In the genomic region with DNA sequence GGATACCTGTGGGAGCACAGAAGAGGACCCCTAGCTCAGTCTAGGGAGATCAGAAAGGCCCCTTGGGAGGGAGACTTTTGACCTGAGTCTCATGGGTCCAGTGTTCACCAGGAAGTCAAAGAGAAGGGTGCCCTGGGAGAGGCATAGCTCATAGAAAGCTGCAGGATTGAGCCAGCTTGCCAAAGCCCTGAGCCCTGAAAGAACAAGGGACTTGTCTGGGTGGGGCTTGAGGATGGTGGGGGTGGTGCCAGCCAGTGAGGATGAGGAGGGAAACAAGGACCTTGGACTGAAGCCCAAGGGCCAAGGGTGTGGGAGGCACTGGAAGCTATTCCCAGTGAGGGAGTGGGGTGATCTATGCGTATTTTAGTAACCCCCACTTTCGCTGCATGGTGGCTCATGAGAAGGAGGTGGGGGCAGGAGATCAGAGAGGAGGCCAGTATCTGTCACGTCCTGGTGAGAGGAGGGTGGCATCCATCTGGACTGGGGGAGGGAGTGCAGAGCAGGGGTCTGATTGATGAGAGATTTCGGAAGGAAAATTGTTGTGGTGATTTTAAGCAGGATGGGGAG, we compare ENCODE assay signal across 1 cellular context.
TF ChIP-seq lines count a peak whose summit lies in the region.

No MANE protein-coding gene starts in this region.

TF ChIP-seq in HCT116, 20 proteins besides CTCF, POLR2A, EP300 and RAD21:
- no peak for TF ChIP-seq JUND (IDR thresholded peaks at IDR 0.05)
- no peak for TF ChIP-seq ATF3 (IDR thresholded peaks at IDR 0.05)
- no peak for TF ChIP-seq ELF1 (IDR thresholded peaks at IDR 0.05; ENCODE audit: borderline replicate concordance, low read depth)
- TF ChIP-seq REST (IDR thresholded peaks at IDR 0.05; ENCODE audit: low read depth): no peak
- no peak for TF ChIP-seq EZH2 (IDR thresholded peaks at IDR 0.05)
- TF ChIP-seq POLR2AphosphoS5 (IDR thresholded peaks at IDR 0.05; ENCODE audit: low read depth, low read length): no peak
- no peak for TF ChIP-seq ZNF274 (IDR thresholded peaks at IDR 0.05; ENCODE audit: low read depth, low read length)
- TF ChIP-seq, protein P1, sequence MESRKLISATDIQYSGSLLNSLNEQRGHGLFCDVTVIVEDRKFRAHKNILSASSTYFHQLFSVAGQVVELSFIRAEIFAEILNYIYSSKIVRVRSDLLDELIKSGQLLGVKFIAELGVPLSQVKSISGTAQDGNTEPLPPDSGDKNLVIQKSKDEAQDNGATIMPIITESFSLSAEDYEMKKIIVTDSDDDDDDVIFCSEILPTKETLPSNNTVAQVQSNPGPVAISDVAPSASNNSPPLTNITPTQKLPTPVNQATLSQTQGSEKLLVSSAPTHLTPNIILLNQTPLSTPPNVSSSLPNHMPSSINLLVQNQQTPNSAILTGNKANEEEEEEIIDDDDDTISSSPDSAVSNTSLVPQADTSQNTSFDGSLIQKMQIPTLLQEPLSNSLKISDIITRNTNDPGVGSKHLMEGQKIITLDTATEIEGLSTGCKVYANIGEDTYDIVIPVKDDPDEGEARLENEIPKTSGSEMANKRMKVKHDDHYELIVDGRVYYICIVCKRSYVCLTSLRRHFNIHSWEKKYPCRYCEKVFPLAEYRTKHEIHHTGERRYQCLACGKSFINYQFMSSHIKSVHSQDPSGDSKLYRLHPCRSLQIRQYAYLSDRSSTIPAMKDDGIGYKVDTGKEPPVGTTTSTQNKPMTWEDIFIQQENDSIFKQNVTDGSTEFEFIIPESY (IDR thresholded peaks at IDR 0.05; ENCODE audit: extremely low read depth, insufficient replicate concordance, low read length): no peak
- no peak for TF ChIP-seq SIN3A (IDR thresholded peaks at IDR 0.05; ENCODE audit: low read depth)
- no peak for TF ChIP-seq SRF (IDR thresholded peaks at IDR 0.05; ENCODE audit: low read depth)
- no peak for TF ChIP-seq CBX3 (IDR thresholded peaks at IDR 0.05; ENCODE audit: low read depth)
- TF ChIP-seq YY1 (IDR thresholded peaks at IDR 0.05; ENCODE audit: extremely low read depth, insufficient replicate concordance, low read depth, low read length): no peak
- no peak for TF ChIP-seq EGR1 (IDR thresholded peaks at IDR 0.05; ENCODE audit: low read depth)
- TF ChIP-seq CEBPB (IDR thresholded peaks at IDR 0.05; ENCODE audit: low read depth): no peak
